Comparison of ENCODE assay signal across 8 cellular contexts in genomic region chr14:68784995-68785816, GRCh38. TPM values are rescaled to one million over a fixed set of nuclear protein-coding genes. Genes with fewer than 3 reads are reported as not detected.
A peak's percentile ranks its signal among the peaks of the same experiment; 100 is the strongest.
DNase-seq lines count a peak whose midpoint lies in the region; ATAC-seq and TF ChIP-seq lines count a peak whose summit lies in the region.

No MANE protein-coding gene starts in this region.

- no peak overlapping the region for H2BK15ac ChIP-seq in neuronal stem cell (ENCODE audit: low read length)

- H4K8ac ChIP-seq in neuronal stem cell (ENCODE audit: low read depth, low read length): no peak overlapping the region

- H3K4ac ChIP-seq in neuronal stem cell (ENCODE audit: low read length): no peak overlapping the region

- peaks cover 18 to 40% of the 10 kb centered on the region in 2 donors for H3K36me3 ChIP-seq in neuronal stem cell (replicated peaks in 1 of 2; ENCODE audit: control insufficient read depth in 2 of 2, insufficient read depth in 2 of 2, low read length in 2 of 2)
- H3K36me3 ChIP-seq in HAP-1 (replicated peaks): peaks cover 20% of the 10 kb centered on the region

- intact Hi-C loops in CD14-positive monocyte (cut with micrococcal nuclease): loop anchor here in 1 of 2 donors (5.0 kb wide), 1 partner anchor 38 kb away; no protein-coding TSS in a partner anchor

- in situ Hi-C loops in HAP-1 (cut with MboI; ENCODE audit: low sequenced_read_pairs): no loop called here

- no peak overlapping the region for H2BK5ac ChIP-seq in neuronal stem cell (ENCODE audit: low read length)

- H3K9me3 ChIP-seq in neuronal stem cell (replicated peaks in 1 of 2; ENCODE audit: control insufficient read depth in 2 of 2, insufficient read depth in 1 of 2, low read depth in 1 of 2, low read length in 2 of 2) (peaks cover 0 to 6% of the 10 kb centered on the region in 2 donors), HAP-1 (no peaks in the 10 kb centered on the region)

- no CpG with 5 or more reads among the region's 7 CpGs for WGBS in neuronal stem cell (ENCODE audit: extremely low coverage in 2 of 2, insufficient read length in 2 of 2, insufficient replicate concordance in 1 of 2), 2 donors

- no peak overlapping the region for H2AK5ac ChIP-seq in neuronal stem cell (ENCODE audit: low read depth, low read length)

- H3K36me3 Mint-ChIP-seq in CD14-positive monocyte: peaks cover 38 to 39% of the 10 kb centered on the region in 2 donors

- H3K4me1 Mint-ChIP-seq in CD14-positive monocyte: peaks cover 54% of the 10 kb centered on the region

- no peak overlapping the region for H4K91ac ChIP-seq in neuronal stem cell (ENCODE audit: low read depth, low read length, poor library complexity)

- no peak for ATAC-seq in HG03571 (IDR thresholded peaks at IDR 0.05; ENCODE audit: unreplicated experiment)

- peak overlapping the region; percentile 25 for H3K27ac ChIP-seq in neuronal stem cell (replicated peaks; ENCODE audit: low read length)

- H3K4me3 Mint-ChIP-seq in CD14-positive monocyte: peak overlapping the region in 1 of 2 donors; percentile 27

- no peak overlapping the region for H2BK120ac ChIP-seq in neuronal stem cell (ENCODE audit: low read depth, low read length)

- no peak overlapping the region for H2BK12ac ChIP-seq in neuronal stem cell (ENCODE audit: low read length)

- no peaks in the 10 kb centered on the region for H3K27me3 ChIP-seq in neuronal stem cell (ENCODE audit: control insufficient read depth in 3 of 3, insufficient read depth in 3 of 3, low read depth in 1 of 3, low read length in 3 of 3)
- no peaks in the 10 kb centered on the region for H3K27me3 ChIP-seq in HAP-1 (ENCODE audit: low read depth)

- peaks cover 19 to 33% of the 10 kb centered on the region in 2 donors for H3K4me1 ChIP-seq in neuronal stem cell (ENCODE audit: control insufficient read depth in 2 of 2, insufficient read depth in 1 of 2, low read depth in 1 of 2, low read length in 2 of 2)
- peaks cover 3% of the 10 kb centered on the region; the same call in 1 of the 2 replicates for H3K4me1 ChIP-seq in HAP-1

- H3K4me3 ChIP-seq in epithelial cell of proximal tubule (ENCODE audit: low read depth, low read length) (no peak overlapping the region), neuronal stem cell (ENCODE audit: low read length in 2 of 2) (no peak overlapping the region), HAP-1 (no peak overlapping the region)

- H3K79me1 ChIP-seq in neuronal stem cell (ENCODE audit: low read depth, low read length): peaks cover 7% of the 10 kb centered on the region

- H3K18ac ChIP-seq in neuronal stem cell (ENCODE audit: low read length): no peak overlapping the region

- H3K27me3 Mint-ChIP-seq in CD14-positive monocyte (ENCODE audit: low read depth in 3 of 3): peaks cover 3 to 24% (median 8%) of the 10 kb centered on the region in 3 donors

- DNase-seq in CD14-positive monocyte (ENCODE audit: low spot score) (no peak), RKO (ENCODE audit: low spot score) (peak; percentile 100), epithelial cell of proximal tubule (ENCODE audit: low read depth) (peak; percentile 98), neuronal stem cell (ENCODE audit: low spot score) (no peak), hepatic stellate cell (ENCODE audit: low spot score) (no peak), HAP-1 (ENCODE audit: low spot score in 2 of 2) (no peak), occipital lobe (lab: John Stamatoyannopoulos, UW) (no peak)

- no peak overlapping the region for H3K14ac ChIP-seq in neuronal stem cell (ENCODE audit: low read length)

- TF ChIP-seq CTCF in CD14-positive monocyte (IDR thresholded peaks at IDR 0.05): no peak
- TF ChIP-seq CTCF in epithelial cell of proximal tubule (conservative IDR thresholded peaks at IDR 0.05; ENCODE audit: low read depth, low read length): no peak

- peak overlapping the region in 6 of 7 donors; percentile 66 to 92 (median 83) for H3K27ac Mint-ChIP-seq in CD14-positive monocyte

- H3K9me3 Mint-ChIP-seq in CD14-positive monocyte: peaks cover 0 to 6% (median 0%) of the 10 kb centered on the region in 7 donors

- H3K23ac ChIP-seq in neuronal stem cell (ENCODE audit: low read depth, low read length, poor library complexity): no peak overlapping the region

- H3K4me2 ChIP-seq in neuronal stem cell (ENCODE audit: insufficient read depth, low read length, poor library complexity, severe bottlenecking): no peak overlapping the region

- no peak overlapping the region for H3K9ac ChIP-seq in neuronal stem cell (ENCODE audit: low read depth, low read length, poor library complexity)

- H2AFZ ChIP-seq in neuronal stem cell (ENCODE audit: low read length): no peak overlapping the region

RNA-seq across cellular contexts. Expression of gene ZFP36L1, which starts 7.7 kb away (rescaled TPM):
- 100 to 1,000 TPM; 151 to 185 TPM for polyA plus RNA-seq in CD14-positive monocyte
- 87.0 and 142 TPM in 2 replicates for total RNA-seq in epithelial cell of proximal tubule
- 270 TPM for polyA plus RNA-seq in neuronal stem cell (2013, experiment 1 of 2)
- 294 TPM for polyA plus RNA-seq in neuronal stem cell (2013, experiment 2 of 2)
- total RNA-seq in occipital lobe: 7.3 TPM

Comparison
In these comparisons a context has a peak if more than half of its experiments do, and no peak if none do; other contexts are left out.
1. DNase-seq: peak in RKO (single experiment) and epithelial cell of proximal tubule (single experiment); none in CD14-positive monocyte (single experiment), neuronal stem cell (single experiment), hepatic stellate cell (single experiment), HAP-1 (0 of 2) and occipital lobe (single experiment).
2. RNA of gene ZFP36L1, which starts 7.7 kb away (total RNA-seq): 87.0 to 142 TPM in epithelial cell of proximal tubule; 7.3 TPM in occipital lobe (single experiment); every median in the first group is over 10 times any median in the second.